ENCODE assay signal across 22 cellular contexts in genomic region chr7:37820708-37821468, GRCh38. TPM values are rescaled to one million over a fixed set of nuclear protein-coding genes. Genes with fewer than 3 reads are reported as not detected.
DNase-seq lines count a peak whose midpoint lies in the region; ATAC-seq, FAIRE-seq and TF ChIP-seq lines count a peak whose summit lies in the region.
"Had no signal": no experiment of that assay in that cellular context is flagged by ENCODE, and none has a peak within 500 bp of the region (broad histone marks: within the 10 kb centered on the region; RNA-seq: fewer than 3 reads in every experiment).

No MANE protein-coding gene starts in this region.

- no peak overlapping the region for H3K27ac ChIP-seq in heart left ventricle
- H3K27ac ChIP-seq in naive thymus-derived CD4-positive, alpha-beta T cell (ENCODE audit: low read depth, low read length), result no peak overlapping the region
- H3K27ac ChIP-seq: gastroesophageal sphincter, transverse colon had no signal

- no peak overlapping the region for H3K4me3 Mint-ChIP-seq in naive thymus-derived CD4-positive, alpha-beta T cell
- H3K4me3 Mint-ChIP-seq: activated CD8-positive, alpha-beta T cell treated with anti-CD3 and anti-CD28 coated beads, Interleukin-2, amount 10 ng/mL, durations not matched to agents 7 days and 5 days; CD8-positive, alpha-beta T cell had no signal

- intact Hi-C loops in heart left ventricle (cut with DNase I), result no loop called here
- intact Hi-C loops in naive thymus-derived CD4-positive, alpha-beta T cell (cut with micrococcal nuclease), result no loop called here

- peak; percentile 40 for FAIRE-seq in A204.1 (lab: Jason Lieb, UNC)
- FAIRE-seq: bronchial epithelial cell had no signal

- no peaks in the 10 kb centered on the region for H3K4me1 ChIP-seq in heart left ventricle
- no peaks in the 10 kb centered on the region for H3K4me1 ChIP-seq in naive thymus-derived CD4-positive, alpha-beta T cell (ENCODE audit: control insufficient read depth in 2 of 2, insufficient read depth in 2 of 2, low read length in 2 of 2)
- H3K4me1 ChIP-seq: gastroesophageal sphincter, transverse colon had no signal

- H3K27me3 ChIP-seq in heart left ventricle, result no peaks in the 10 kb centered on the region
- no peaks in the 10 kb centered on the region for H3K27me3 ChIP-seq in naive thymus-derived CD4-positive, alpha-beta T cell (ENCODE audit: control insufficient read depth in 2 of 2, insufficient read depth in 2 of 2, low read length in 2 of 2)
- H3K27me3 ChIP-seq: gastroesophageal sphincter, transverse colon had no signal

- no peak for DNase-seq in heart left ventricle
- DNase-seq in stimulated activated CD4-positive, alpha-beta T cell treated with anti-CD3 and anti-CD28 coated beads, Interleukin-15, amount 100 ng/mL, for 24 hours, result no peak
- no peak for DNase-seq in effector CD8-positive, alpha-beta T cell (lab: John Stamatoyannopoulos, UW)
- DNase-seq in naive thymus-derived CD4-positive, alpha-beta T cell, result no peak
- DNase-seq: 8988T; activated CD8-positive, alpha-beta T cell treated with anti-CD3 and anti-CD28 coated beads, Interleukin-2, amount 10 ng/mL, durations not matched to agents 7 days and 5 days; activated effector memory CD4-positive, alpha-beta T cell treated with anti-CD3 and anti-CD28 coated beads, Interleukin-2, amount 50 U/mL, for 16 hours; CD8-positive, alpha-beta T cell; GDM1; Karpas-422; NCI-H187; Right ventricle myocardium superior; T1000; transverse colon had no signal

- no peak for TF ChIP-seq POLR2A in heart left ventricle (IDR thresholded peaks at IDR 0.05)

- POLR2A ChIA-PET in naive thymus-derived CD4-positive, alpha-beta T cell (lab: Charles Lee), result no interaction called here

- no peaks in the 10 kb centered on the region for H3K36me3 Mint-ChIP-seq in naive thymus-derived CD4-positive, alpha-beta T cell
- H3K36me3 Mint-ChIP-seq: CD8-positive, alpha-beta T cell had no signal

- no peaks in the 10 kb centered on the region for H3K36me3 ChIP-seq in heart left ventricle
- H3K36me3 ChIP-seq in naive thymus-derived CD4-positive, alpha-beta T cell (ENCODE audit: control insufficient read depth in 2 of 3, insufficient read depth in 3 of 3, low read length in 3 of 3), result no peaks in the 10 kb centered on the region
- H3K36me3 ChIP-seq: gastroesophageal sphincter, transverse colon had no signal

- H3K27me3 Mint-ChIP-seq in naive thymus-derived CD4-positive, alpha-beta T cell, result peaks cover 0 to 26% (median 11%) of the 10 kb centered on the region in 5 donors

- H3K27ac Mint-ChIP-seq in naive thymus-derived CD4-positive, alpha-beta T cell, result no peak overlapping the region
- H3K27ac Mint-ChIP-seq: activated CD8-positive, alpha-beta T cell treated with anti-CD3 and anti-CD28 coated beads, Interleukin-2, amount 10 ng/mL, durations not matched to agents 7 days and 5 days; CD8-positive, alpha-beta T cell had no signal

- CTCF ChIA-PET in naive thymus-derived CD4-positive, alpha-beta T cell (lab: Charles Lee), result no interaction called here

- no peak overlapping the region for H3K4me3 ChIP-seq in heart left ventricle
- H3K4me3 ChIP-seq in naive thymus-derived CD4-positive, alpha-beta T cell (ENCODE audit: low read length), result no peak overlapping the region
- H3K4me3 ChIP-seq: gastroesophageal sphincter, transverse colon had no signal

- H3K4me1 Mint-ChIP-seq in naive thymus-derived CD4-positive, alpha-beta T cell, result peaks cover 0 to 10% (median 0%) of the 10 kb centered on the region in 7 donors

- no peak for TF ChIP-seq CTCF in heart left ventricle (IDR thresholded peaks at IDR 0.05)

- WGBS in heart left ventricle, 4 donors, result 71 to 87% (median 85%) methylated on average over 3 of the region's 3 CpGs

- H3K9me3 Mint-ChIP-seq in naive thymus-derived CD4-positive, alpha-beta T cell, result no peaks in the 10 kb centered on the region
- H3K9me3 Mint-ChIP-seq: CD8-positive, alpha-beta T cell had no signal

- ATAC-seq in GM19328 (IDR thresholded peaks at IDR 0.05; ENCODE audit: unreplicated experiment) (peak; percentile 78), HG02571 (IDR thresholded peaks at IDR 0.05; ENCODE audit: unreplicated experiment) (peak; percentile 74), HG03280 (IDR thresholded peaks at IDR 0.05; ENCODE audit: unreplicated experiment) (peak; percentile 81), heart left ventricle (no peak)
- no peak for ATAC-seq in naive thymus-derived CD4-positive, alpha-beta T cell
- ATAC-seq: activated CD8-positive, alpha-beta T cell treated with anti-CD3 and anti-CD28 coated beads, Interleukin-2, amount 10 ng/mL, durations not matched to agents 7 days and 5 days; CD8-positive, alpha-beta T cell; gastroesophageal sphincter had no signal

- H3K9me3 ChIP-seq in heart left ventricle, result peaks cover 0 to 21% (median 8%) of the 10 kb centered on the region in 12 donors
- no peaks in the 10 kb centered on the region for H3K9me3 ChIP-seq in naive thymus-derived CD4-positive, alpha-beta T cell (ENCODE audit: control insufficient read depth in 2 of 3, low read length in 3 of 3)
- H3K9me3 ChIP-seq: transverse colon had no signal

RNA-seq across cellular contexts. Expression of gene NME8, which starts 27.5 kb away (rescaled TPM):
- total RNA-seq in heart left ventricle, result under 1 TPM in 2 of 9 donors, not detected in 7; 0.36 to 0.91 TPM
- polyA plus RNA-seq in heart left ventricle, result not detected
- total RNA-seq in naive thymus-derived CD4-positive, alpha-beta T cell, result 1 to 10 TPM in 2 of 5 experiments, not detected in 3; 2.7 to 5.5 TPM
- polyA plus RNA-seq in naive thymus-derived CD4-positive, alpha-beta T cell, result not detected
- total RNA-seq: activated CD8-positive, alpha-beta T cell treated with anti-CD3 and anti-CD28 coated beads, Interleukin-2, amount 10 ng/mL, durations not matched to agents 7 days and 5 days; bronchial epithelial cell; CD8-positive, alpha-beta T cell; kidney epithelial cell; osteocyte; Right ventricle myocardium superior; transverse colon had no signal

Comparison
In these comparisons a context has a peak if more than half of its experiments do, and no peak if none do; other contexts are left out.
1. ATAC-seq: peak in GM19328 (single experiment), HG02571 (single experiment) and HG03280 (single experiment); none in heart left ventricle (0 of 4) and naive thymus-derived CD4-positive, alpha-beta T cell (single experiment).